Comparison of ENCODE assay signal across 32 cellular contexts in the genomic region with DNA sequence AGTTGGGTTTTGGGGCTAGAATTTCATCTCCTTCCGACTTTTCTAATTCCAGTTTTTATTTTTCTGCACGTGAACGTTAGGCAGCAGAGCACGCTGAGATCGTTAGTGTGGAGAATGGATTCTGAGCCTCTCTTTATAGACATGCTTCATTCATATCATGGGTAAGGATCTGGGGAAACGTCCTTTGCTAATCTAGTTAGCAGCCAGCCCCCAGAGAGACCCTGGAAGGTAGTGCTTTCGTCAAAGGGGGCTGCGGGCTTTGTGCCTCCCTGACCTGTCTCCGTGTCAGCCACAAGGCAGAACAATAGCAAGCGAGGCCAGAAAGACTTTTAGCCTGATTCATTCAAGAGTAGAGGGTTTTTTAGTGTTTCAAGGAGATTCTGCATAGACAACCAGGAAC.
DNase-seq lines count a peak whose midpoint lies in the region; ATAC-seq and TF ChIP-seq lines count a peak whose summit lies in the region.
"Had no signal": no experiment of that assay in that cellular context is flagged by ENCODE, and none has a peak within 500 bp of the region (broad histone marks: within the 10 kb centered on the region; RNA-seq: fewer than 3 reads in every experiment).

No MANE protein-coding gene starts in this region.

- peaks cover 29% of the 10 kb centered on the region for H3K36me3 Mint-ChIP-seq in activated naive CD4-positive, alpha-beta T cell treated with anti-CD3 and anti-CD28 coated beads, Interleukin-2, amount 10 ng/mL, durations not matched to agents 7 days and 5 days
- H3K36me3 Mint-ChIP-seq in central memory CD8-positive, alpha-beta T cell (ENCODE audit: insufficient read depth): peaks cover 1% of the 10 kb centered on the region
- H3K36me3 Mint-ChIP-seq: type B pancreatic cell had no signal

- peak overlapping the region; percentile 56 for H2AFZ ChIP-seq in neuron (ENCODE audit: low read depth, low read length)

- peak overlapping the region; percentile 29 for H3K27ac ChIP-seq in KOPT-K1 (ENCODE audit: low read depth, low read length, poor library complexity, severe bottlenecking)
- H3K27ac ChIP-seq in coronary artery: no peak overlapping the region
- H3K27ac ChIP-seq: HL-60, KMS-11, neutrophil, right atrium auricular region, SJSA1 had no signal

- CTCF ChIA-PET in activated naive CD4-positive, alpha-beta T cell treated with anti-CD3 and anti-CD28 coated beads, Interleukin-2, amount 10 ng/mL, durations not matched to agents 7 days and 5 days (lab: Charles Lee): no interaction called here

- peaks cover 3% of the 10 kb centered on the region for H3K27me3 Mint-ChIP-seq in activated naive CD4-positive, alpha-beta T cell treated with anti-CD3 and anti-CD28 coated beads, Interleukin-2, amount 10 ng/mL, durations not matched to agents 7 days and 5 days
- no peaks in the 10 kb centered on the region for H3K27me3 Mint-ChIP-seq in central memory CD8-positive, alpha-beta T cell
- H3K27me3 Mint-ChIP-seq: type B pancreatic cell had no signal

- H3K4me1 Mint-ChIP-seq in activated naive CD4-positive, alpha-beta T cell treated with anti-CD3 and anti-CD28 coated beads, Interleukin-2, amount 10 ng/mL, durations not matched to agents 7 days and 5 days: peaks cover 51% of the 10 kb centered on the region
- H3K4me1 Mint-ChIP-seq in central memory CD8-positive, alpha-beta T cell: peaks cover 25% of the 10 kb centered on the region
- H3K4me1 Mint-ChIP-seq: endodermal cell had no signal

- ATAC-seq in central memory CD8-positive, alpha-beta T cell (replicated peaks; ENCODE audit: extremely low read depth, poor library complexity, severe bottlenecking): no peak

- no peaks in the 10 kb centered on the region for H3K27me3 ChIP-seq in neuron (ENCODE audit: insufficient read depth, low read length)
- H3K27me3 ChIP-seq: neutrophil, right atrium auricular region, SJSA1 had no signal

- DNase-seq in activated naive CD4-positive, alpha-beta T cell treated with anti-CD3 and anti-CD28 coated beads, Interleukin-2, amount 10 ng/mL, durations not matched to agents 7 days and 5 days: no peak
- no peak for DNase-seq in activated naive CD4-positive, alpha-beta T cell treated with Interleukin-2 at 50 U/mL for 16 hours
- DNase-seq in central memory CD8-positive, alpha-beta T cell (ENCODE audit: low spot score in 2 of 2): no peak
- DNase-seq in NK-92 treated with Interleukin-12 subunit alpha and Interleukin-12 subunit beta, amount 100 ng/mL, for 24 hours (lab: John Stamatoyannopoulos, UW): no peak
- DNase-seq in NOMO-1 treated with dmso at 0.1 percent for 144 hours (lab: John Stamatoyannopoulos, UW; ENCODE audit: unreplicated experiment) (no peak), coronary artery (ENCODE audit: low spot score) (no peak)
- DNase-seq: ACHN; activated CD4-positive, CD25-positive, alpha-beta regulatory T cell treated with anti-CD3 and anti-CD28 coated beads, Interleukin-2, amount 50 U/mL, for 72 hours; activated naive CD4-positive, alpha-beta T cell treated with anti-CD3 and anti-CD28 coated beads for 36 hours; activated T-cell treated with anti-CD3 and anti-CD28 coated beads, Interleukin-2, amount 50 U/mL, for 48 hours; amygdala; Calu3; DMS79; endodermal cell; GDM1; glutamatergic neuron; HCEC 1CT; NCI-H1417; NCI-H226; NCI-H748 treated with DMSO at 0.1 percent for 48 hours; posterior cingulate gyrus; RPMI8226; stimulated activated naive CD4-positive, alpha-beta T cell had no signal

- peak overlapping the region; percentile 74 for H3K27ac Mint-ChIP-seq in activated naive CD4-positive, alpha-beta T cell treated with anti-CD3 and anti-CD28 coated beads, Interleukin-2, amount 10 ng/mL, durations not matched to agents 7 days and 5 days
- peak overlapping the region; percentile 63 for H3K27ac Mint-ChIP-seq in central memory CD8-positive, alpha-beta T cell (ENCODE audit: low read depth)
- H3K27ac Mint-ChIP-seq: activated naive CD4-positive, alpha-beta T cell treated with anti-CD3 and anti-CD28 coated beads for 36 hours; endodermal cell; type B pancreatic cell had no signal

- H3K36me3 ChIP-seq in KOPT-K1 (ENCODE audit: insufficient read depth, low read length) (no peaks in the 10 kb centered on the region), neuron (ENCODE audit: insufficient read depth, low read length) (no peaks in the 10 kb centered on the region)
- H3K36me3 ChIP-seq: neutrophil, right atrium auricular region, SJSA1 had no signal

- no peak for TF ChIP-seq CTCF in coronary artery (IDR thresholded peaks at IDR 0.05)

- H3K9me3 Mint-ChIP-seq in activated naive CD4-positive, alpha-beta T cell treated with anti-CD3 and anti-CD28 coated beads, Interleukin-2, amount 10 ng/mL, durations not matched to agents 7 days and 5 days: peaks cover 25% of the 10 kb centered on the region
- H3K9me3 Mint-ChIP-seq in central memory CD8-positive, alpha-beta T cell: no peaks in the 10 kb centered on the region

- H3K4me1 ChIP-seq in neuron (ENCODE audit: insufficient read depth, low read length): peaks cover 9% of the 10 kb centered on the region
- H3K4me1 ChIP-seq: right atrium auricular region had no signal

- H3K4me3 Mint-ChIP-seq in activated naive CD4-positive, alpha-beta T cell treated with anti-CD3 and anti-CD28 coated beads, Interleukin-2, amount 10 ng/mL, durations not matched to agents 7 days and 5 days: no peak overlapping the region
- H3K4me3 Mint-ChIP-seq in central memory CD8-positive, alpha-beta T cell: no peak overlapping the region
- H3K4me3 Mint-ChIP-seq: activated naive CD4-positive, alpha-beta T cell treated with anti-CD3 and anti-CD28 coated beads for 36 hours; endodermal cell; type B pancreatic cell had no signal

- peaks cover 10% of the 10 kb centered on the region for H3K9me3 ChIP-seq in KOPT-K1 (ENCODE audit: insufficient read depth, low read length, poor library complexity, severe bottlenecking)
- H3K9me3 ChIP-seq in neuron (ENCODE audit: low read length): no peaks in the 10 kb centered on the region
- H3K9me3 ChIP-seq: neutrophil had no signal

- H3K4me3 ChIP-seq in neuron (ENCODE audit: low read length) (no peak overlapping the region), coronary artery (no peak overlapping the region)
- H3K4me3 ChIP-seq: right atrium auricular region, SJSA1, smooth muscle cell had no signal
